ENCODE assay signal across 20 cellular contexts in genomic region chr20:9572690-9573089, GRCh38. TPM values are rescaled to one million over a fixed set of nuclear protein-coding genes. Genes with fewer than 3 reads are reported as not detected.
"Had no signal": no experiment of that assay in that cellular context is flagged by ENCODE, and none has a peak within 500 bp of the region (broad histone marks: within the 10 kb centered on the region; RNA-seq: fewer than 3 reads in every experiment).

No MANE protein-coding gene starts in this region.

- H3K4me1 ChIP-seq: psoas muscle, sigmoid colon had no signal

- H3K27me3 ChIP-seq: brain microvascular endothelial cell, sigmoid colon had no signal

- H3K4me3 ChIP-seq: psoas muscle, sigmoid colon, thoracic aorta had no signal

- H3K27me3 Mint-ChIP-seq: activated naive CD4-positive, alpha-beta T cell treated with anti-CD3 and anti-CD28 coated beads, Interleukin-2, amount 50 U/mL, for 24 hours had no signal

- DNase-seq: activated CD4-positive, alpha-beta T cell treated with anti-CD3 and anti-CD28 coated beads for 48 hours; activated CD8-positive, alpha-beta T cell treated with anti-CD3 and anti-CD28 coated beads, Interleukin-2, amount 10 ng/mL, durations not matched to agents 7 days and 5 days; activated T-cell treated with anti-CD3 and anti-CD28 coated beads for 4 hours; amygdala; brain microvascular endothelial cell; erythroblast; hypothalamus; midbrain; nucleus accumbens; psoas muscle; SHP77 treated with DMSO at 0.1 percent for 48 hours; sigmoid colon; stimulated activated CD4-positive, alpha-beta T cell treated with anti-CD3 and anti-CD28 coated beads, Interleukin-4, amount 100 ng/mL, for 1 hour; stimulated activated CD8-positive, alpha-beta memory T cell treated with anti-CD3 and anti-CD28 coated beads, Interleukin-4, amount 100 ng/mL, for 48 hours; SW 1271 had no signal

- H3K36me3 ChIP-seq: brain microvascular endothelial cell, sigmoid colon, thoracic aorta had no signal

- H3K36me3 Mint-ChIP-seq: activated naive CD4-positive, alpha-beta T cell treated with anti-CD3 and anti-CD28 coated beads, Interleukin-2, amount 50 U/mL, for 24 hours had no signal

- H3K27ac ChIP-seq: brain microvascular endothelial cell, psoas muscle, sigmoid colon, thoracic aorta, VCaP had no signal

- H3K4me3 Mint-ChIP-seq: activated CD8-positive, alpha-beta T cell treated with anti-CD3 and anti-CD28 coated beads, Interleukin-2, amount 10 ng/mL, durations not matched to agents 7 days and 5 days; activated naive CD4-positive, alpha-beta T cell treated with anti-CD3 and anti-CD28 coated beads, Interleukin-2, amount 50 U/mL, for 24 hours; stimulated activated naive CD8-positive, alpha-beta T cell treated with anti-CD3 and anti-CD28 coated beads, Interleukin-15, Interleukin-2, amounts not matched to agents 100 ng/mL and 50 ng/mL, for 24 hours had no signal

- H3K27ac Mint-ChIP-seq: activated CD8-positive, alpha-beta T cell treated with anti-CD3 and anti-CD28 coated beads, Interleukin-2, amount 10 ng/mL, durations not matched to agents 7 days and 5 days; activated naive CD4-positive, alpha-beta T cell treated with anti-CD3 and anti-CD28 coated beads, Interleukin-2, amount 50 U/mL, for 24 hours; stimulated activated naive CD8-positive, alpha-beta T cell treated with anti-CD3 and anti-CD28 coated beads, Interleukin-15, Interleukin-2, amounts not matched to agents 100 ng/mL and 50 ng/mL, for 24 hours had no signal

- H3K9me3 Mint-ChIP-seq: activated naive CD4-positive, alpha-beta T cell treated with anti-CD3 and anti-CD28 coated beads, Interleukin-2, amount 50 U/mL, for 24 hours; stimulated activated naive CD8-positive, alpha-beta T cell treated with anti-CD3 and anti-CD28 coated beads, Interleukin-15, Interleukin-2, amounts not matched to agents 100 ng/mL and 50 ng/mL, for 24 hours had no signal

- H3K9me3 ChIP-seq: psoas muscle, sigmoid colon, thoracic aorta had no signal

- H3K4me1 Mint-ChIP-seq: activated naive CD4-positive, alpha-beta T cell treated with anti-CD3 and anti-CD28 coated beads, Interleukin-2, amount 50 U/mL, for 24 hours had no signal

RNA-seq across cellular contexts. Expression of gene LAMP5, which starts 58.3 kb away (rescaled TPM):
- total RNA-seq: activated CD8-positive, alpha-beta T cell treated with anti-CD3 and anti-CD28 coated beads, Interleukin-2, amount 10 ng/mL, durations not matched to agents 7 days and 5 days; glomerular endothelial cell; psoas muscle; thoracic aorta had no signal
